7 cellular contexts compared by ENCODE assay signal in the genomic region with DNA sequence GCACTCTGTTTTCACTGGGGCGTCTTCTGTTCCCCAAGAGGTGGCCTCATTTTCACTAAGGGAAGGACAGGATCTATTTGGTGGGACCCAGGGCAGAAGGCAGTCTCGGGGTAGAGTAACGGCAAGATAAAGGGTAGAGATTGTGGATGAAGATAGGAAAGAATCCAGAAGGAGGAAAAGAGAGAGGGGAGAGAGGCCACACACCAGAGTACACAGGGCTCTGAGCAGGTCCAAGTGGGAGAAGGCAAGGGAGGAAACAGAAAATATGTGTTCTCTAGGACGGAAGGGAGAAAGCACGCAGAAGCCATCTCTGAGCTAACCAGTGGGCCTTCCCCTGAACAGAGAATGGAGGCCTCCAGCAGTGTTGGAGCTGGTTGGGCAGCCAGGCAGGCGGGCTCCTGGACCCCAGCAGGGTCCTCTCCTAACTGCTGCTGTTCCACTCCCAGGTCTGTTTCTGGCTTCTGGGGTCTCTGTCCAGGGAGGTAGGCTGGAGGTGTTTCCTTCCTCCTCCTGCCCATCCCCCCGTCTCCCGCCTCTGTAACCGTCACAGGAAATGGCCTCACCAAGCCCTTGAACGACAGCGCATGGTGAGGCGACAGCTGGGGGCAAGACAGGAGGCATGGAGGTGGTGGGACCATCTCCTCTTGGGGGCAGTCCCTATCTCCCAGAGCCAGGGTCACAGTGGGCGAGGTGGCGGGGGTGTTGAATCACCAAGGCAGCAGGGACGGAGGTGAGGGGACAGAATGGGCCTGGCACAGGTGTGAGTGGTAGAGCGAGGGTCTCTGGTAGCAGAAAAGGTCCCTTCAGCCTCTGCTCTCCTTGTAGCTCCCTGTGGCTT. TPM values are rescaled to one million over a fixed set of nuclear protein-coding genes. Genes with fewer than 3 reads are reported as not detected.
DNase-seq lines count a peak whose midpoint lies in the region; ATAC-seq and TF ChIP-seq lines count a peak whose summit lies in the region.

No MANE protein-coding gene starts in this region.

- TF ChIP-seq CTCF in left lung (IDR thresholded peaks at IDR 0.05), result no peak
- no peak for TF ChIP-seq CTCF in thoracic aorta (IDR thresholded peaks at IDR 0.05)

- H3K9me3 ChIP-seq in left lung (no peaks in the 10 kb centered on the region), thoracic aorta (no peaks in the 10 kb centered on the region)

- intact Hi-C loops in left lung (cut with DNase I), result no loop called here

- peaks cover 8 to 89% of the 10 kb centered on the region in 2 donors for H3K4me1 ChIP-seq in left lung
- H3K4me1 ChIP-seq in thoracic aorta (ENCODE audit: control insufficient read depth in 1 of 2, low read depth in 2 of 2), result peaks cover 3 to 7% of the 10 kb centered on the region in 2 donors

- peak overlapping the region; percentile 19 to 80 for H3K27ac ChIP-seq in left lung
- H3K27ac ChIP-seq in thoracic aorta, result no peak overlapping the region

- H3K36me3 ChIP-seq in left lung (peaks cover 0 to 7% of the 10 kb centered on the region in 2 donors), thoracic aorta (no peaks in the 10 kb centered on the region)

- H3K4me3 ChIP-seq in left lung, result peak overlapping the region in 1 of 2 donors; percentile 51
- H3K4me3 ChIP-seq in thoracic aorta, result peak overlapping the region; percentile 50

- peak; percentile 39 for ATAC-seq in HG03460 (IDR thresholded peaks at IDR 0.05; ENCODE audit: unreplicated experiment)
- no peak for ATAC-seq in left lung
- ATAC-seq in thoracic aorta (ENCODE audit: insufficient number of reproducible peaks, low FRiP score, low read depth), result no peak
- ATAC-seq in HG03097 (IDR thresholded peaks at IDR 0.05; ENCODE audit: low FRiP score, unreplicated experiment), result no peak

- DNase-seq in activated CD4-positive, CD25-positive, alpha-beta regulatory T cell treated with anti-CD3 and anti-CD28 coated beads, Interleukin-2, amount 50 U/mL, for 72 hours, result peak; percentile 66
- DNase-seq in left lung (no peak), thoracic aorta (ENCODE audit: low spot score) (no peak), HCEC 1CT (no peak), DMS153 treated with DMSO at 0.1 percent for 48 hours (lab: John Stamatoyannopoulos, UW; ENCODE audit: unreplicated experiment) (no peak)

- H3K27me3 ChIP-seq in left lung (no peaks in the 10 kb centered on the region), thoracic aorta (replicated peaks; ENCODE audit: insufficient read depth) (no peaks in the 10 kb centered on the region)

RNA-seq across cellular contexts. Expression of a gene that starts 0.6 kb away (rescaled TPM):
- 10 to 100 TPM in 1 of 2 donors, 1 to 10 TPM in 1; 2.7 to 11.7 TPM for total RNA-seq in left lung
- 1 to 10 TPM; 4.3 to 6.1 TPM for total RNA-seq in thoracic aorta

RNA-seq across cellular contexts. Expression of a gene that starts 15.2 kb away (rescaled TPM):
- total RNA-seq in left lung, result 100 to 1,000 TPM in 1 of 2 donors, 10 to 100 TPM in 1; 91.2 to 112 TPM
- 10 to 100 TPM; 36.3 to 41.0 TPM for total RNA-seq in thoracic aorta

RNA-seq across cellular contexts. Expression of a gene that starts 33.8 kb away (rescaled TPM):
- total RNA-seq in left lung, result 1 to 10 TPM; 1.5 TPM
- 10 to 100 TPM; 76.6 to 99.0 TPM for total RNA-seq in thoracic aorta

RNA-seq across cellular contexts. Expression of a gene that starts 37.0 kb away (rescaled TPM):
- under 1 TPM; 0.05 to 0.09 TPM for total RNA-seq in left lung
- total RNA-seq in thoracic aorta, result not detected

Comparison
In these comparisons a context has a peak if more than half of its experiments do, and no peak if none do; other contexts are left out.
1. H3K27ac ChIP-seq: peak in left lung (2 of 2); none in thoracic aorta (0 of 2).
2. RNA of a gene that starts 33.8 kb away (total RNA-seq): 76.6 to 99.0 TPM in thoracic aorta; 1.5 TPM in left lung; every median in the first group is over 10 times any median in the second.